Comparison of ENCODE assay signal across 7 cellular contexts in the genomic region with DNA sequence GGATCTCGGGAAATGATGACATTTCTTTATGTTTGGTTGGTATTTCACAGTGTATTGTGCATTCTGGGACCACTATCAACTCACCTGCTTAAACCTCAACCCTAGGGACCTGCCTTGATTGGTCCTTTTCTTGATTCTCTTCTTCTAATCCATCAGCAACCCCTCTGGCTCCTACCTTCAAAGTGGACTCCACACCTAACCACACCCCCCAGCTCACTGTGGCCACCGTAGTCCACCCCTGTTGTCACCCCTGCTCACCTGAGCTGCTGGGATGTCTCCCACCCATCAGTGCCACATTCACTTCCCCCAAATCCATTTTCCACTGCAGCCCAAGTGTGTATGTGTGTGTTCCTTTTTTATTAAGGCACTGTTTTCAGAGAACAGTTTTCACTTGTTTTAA.
"Had no signal": no experiment of that assay in that cellular context is flagged by ENCODE, and none has a peak within 500 bp of the region (broad histone marks: within the 10 kb centered on the region; RNA-seq: fewer than 3 reads in every experiment).

No MANE protein-coding gene starts in this region.

- H3K27ac ChIP-seq: GM23248, HL-60 had no signal

- H3K9ac ChIP-seq: GM23248 had no signal

- DNase-seq: GM23248, GOT3, H7, HFFc6 had no signal

- H3K36me3 ChIP-seq: HAP-1 had no signal

- H3K36me3 Mint-ChIP-seq: IgD-negative memory B cell had no signal

- H3K27ac Mint-ChIP-seq: HFFc6, IgD-negative memory B cell had no signal

- H3K4me3 Mint-ChIP-seq: HFFc6 had no signal

- H3K4me3 ChIP-seq: GM23248, HAP-1 had no signal

- H3K9me3 ChIP-seq: HAP-1 had no signal

- H2AFZ ChIP-seq: GM23248 had no signal
